Comparison of ENCODE assay signal across 1 cellular context in genomic region chr16:56983211-56983751, GRCh38.
TF ChIP-seq lines count a peak whose summit lies in the region.

No MANE protein-coding gene starts in this region.

TF ChIP-seq in A549, 52 proteins besides CTCF, POLR2A, EP300 and RAD21 (continued from another document):
- no peak for TF ChIP-seq HDAC2 (IDR thresholded peaks at IDR 0.05)
- TF ChIP-seq SREBF2 (IDR thresholded peaks at IDR 0.05), result no peak
